ENCODE assay signal across 8 cellular contexts in the genomic region with DNA sequence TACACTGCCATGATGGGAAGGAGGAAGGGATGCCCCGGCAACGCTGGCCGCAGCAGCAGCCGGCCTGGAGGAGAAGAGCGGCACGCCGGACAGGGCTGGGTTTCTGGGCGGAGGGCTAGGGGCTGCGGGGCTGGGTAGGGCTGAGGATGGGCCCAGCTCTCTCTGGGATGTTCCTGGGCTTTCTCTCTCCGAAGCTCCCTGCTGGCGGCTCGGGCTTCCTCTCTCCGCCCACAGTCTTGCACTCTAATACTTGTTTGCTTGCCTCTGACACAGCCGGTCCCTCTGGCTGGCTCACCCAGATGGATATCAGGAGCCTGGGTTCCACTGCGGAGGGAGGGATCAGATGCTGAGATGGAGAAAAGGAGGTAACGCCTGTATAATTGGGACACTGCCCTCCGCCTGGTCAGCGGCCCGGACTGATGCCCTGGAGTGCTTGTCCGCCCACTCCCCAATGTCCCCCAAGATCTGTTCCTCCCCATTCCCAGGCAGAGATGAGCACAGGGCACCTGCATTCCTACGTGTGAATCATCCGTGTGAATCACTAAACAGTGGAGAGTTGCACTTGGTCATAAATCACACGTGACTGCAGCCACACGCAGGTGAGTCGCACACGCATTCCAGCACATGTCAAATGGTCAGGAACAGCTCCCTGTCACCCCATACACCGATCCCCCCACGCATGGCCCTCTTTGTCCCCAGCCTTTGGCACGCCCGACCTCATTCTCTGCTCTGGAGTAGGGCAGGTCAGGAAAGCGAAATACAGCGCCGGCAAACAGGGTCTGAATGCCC. TPM values are rescaled to one million over a fixed set of nuclear protein-coding genes. Genes with fewer than 3 reads are reported as not detected.
A peak's percentile ranks its signal among the peaks of the same experiment; 100 is the strongest.
DNase-seq lines count a peak whose midpoint lies in the region; ATAC-seq and TF ChIP-seq lines count a peak whose summit lies in the region.

ALOXE3 (minus strand) TSS at position 535 of the 789 bp plus-strand sequence; CDS start at position 11, 524 bp downstream.

- peaks cover 66% of the 10 kb centered on the region for H3K27me3 Mint-ChIP-seq in progenitor cell of endocrine pancreas

- TF ChIP-seq EP300 in Ishikawa (IDR thresholded peaks at IDR 0.05; ENCODE audit: borderline replicate concordance): no peak

- H3K27ac Mint-ChIP-seq in activated naive CD4-positive, alpha-beta T cell treated with anti-CD3 and anti-CD28 coated beads, Interleukin-2, amount 50 U/mL, for 72 hours: peak within 1 kb of the TSS; percentile 99 to 100
- peak within 1 kb of the TSS; percentile 99 for H3K27ac Mint-ChIP-seq in progenitor cell of endocrine pancreas

- TF ChIP-seq RAD21 in Ishikawa (IDR thresholded peaks at IDR 0.05; ENCODE audit: low read depth): no peak

- H3K4me3 Mint-ChIP-seq in progenitor cell of endocrine pancreas (ENCODE audit: low read depth): peak within 1 kb of the TSS; percentile 87

- H3K4me1 Mint-ChIP-seq in progenitor cell of endocrine pancreas (ENCODE audit: low read depth): peaks cover 18% of the 10 kb centered on the region

- peak; percentile 78 for DNase-seq in EH (ENCODE audit: low read depth)
- peak; percentile 21 to 78 for DNase-seq in activated naive CD4-positive, alpha-beta T cell treated with anti-CD3 and anti-CD28 coated beads, Interleukin-2, amount 50 U/mL, for 72 hours (ENCODE audit: low spot score in 2 of 2)
- peak; percentile 45 for DNase-seq in left ventricle myocardium superior
- no peak for DNase-seq in progenitor cell of endocrine pancreas (ENCODE audit: low spot score, unreplicated experiment)
- DNase-seq in GDM1 (lab: John Stamatoyannopoulos, UW): no peak
- DNase-seq in NCI-H1092 treated with DMSO at 0.1 percent for 48 hours (lab: John Stamatoyannopoulos, UW): no peak

- no peak for TF ChIP-seq CTCF in progenitor cell of endocrine pancreas (IDR thresholded peaks at IDR 0.05; ENCODE audit: unreplicated experiment)

- intact Hi-C loops in left ventricle myocardium superior (cut with micrococcal nuclease): no loop called here

- no peaks in the 10 kb centered on the region for H3K36me3 Mint-ChIP-seq in activated naive CD4-positive, alpha-beta T cell treated with anti-CD3 and anti-CD28 coated beads, Interleukin-2, amount 50 U/mL, for 72 hours
- H3K36me3 Mint-ChIP-seq in progenitor cell of endocrine pancreas (ENCODE audit: insufficient read depth): peaks cover 1% of the 10 kb centered on the region

- H3K9me3 Mint-ChIP-seq in activated naive CD4-positive, alpha-beta T cell treated with anti-CD3 and anti-CD28 coated beads, Interleukin-2, amount 50 U/mL, for 72 hours: no peaks in the 10 kb centered on the region
- no peaks in the 10 kb centered on the region for H3K9me3 Mint-ChIP-seq in progenitor cell of endocrine pancreas (ENCODE audit: low read depth)

- peak; percentile 0 to 54 for ATAC-seq in activated naive CD4-positive, alpha-beta T cell treated with anti-CD3 and anti-CD28 coated beads, Interleukin-2, amount 50 U/mL, for 72 hours
- ATAC-seq in left ventricle myocardium superior (no peak), HG03025 (IDR thresholded peaks at IDR 0.05; ENCODE audit: low FRiP score, unreplicated experiment) (no peak)

TF ChIP-seq in Ishikawa, 13 proteins besides CTCF, POLR2A, EP300 and RAD21:
- no peak for TF ChIP-seq REST (IDR thresholded peaks at IDR 0.05; ENCODE audit: low read depth)
- TF ChIP-seq YY1 (IDR thresholded peaks at IDR 0.05; ENCODE audit: low read depth): no peak
- TF ChIP-seq CREB1 (IDR thresholded peaks at IDR 0.05; ENCODE audit: low read depth): no peak
- TF ChIP-seq MAX (IDR thresholded peaks at IDR 0.05): peak; percentile 68
- TF ChIP-seq NFIC (IDR thresholded peaks at IDR 0.05): no peak
- TF ChIP-seq TCF12 (IDR thresholded peaks at IDR 0.05; ENCODE audit: low read depth): no peak
- TF ChIP-seq EGR1 (IDR thresholded peaks at IDR 0.05): no peak
- TF ChIP-seq ZBTB7A (IDR thresholded peaks at IDR 0.05; ENCODE audit: low read depth): no peak
- TF ChIP-seq, protein P1, sequence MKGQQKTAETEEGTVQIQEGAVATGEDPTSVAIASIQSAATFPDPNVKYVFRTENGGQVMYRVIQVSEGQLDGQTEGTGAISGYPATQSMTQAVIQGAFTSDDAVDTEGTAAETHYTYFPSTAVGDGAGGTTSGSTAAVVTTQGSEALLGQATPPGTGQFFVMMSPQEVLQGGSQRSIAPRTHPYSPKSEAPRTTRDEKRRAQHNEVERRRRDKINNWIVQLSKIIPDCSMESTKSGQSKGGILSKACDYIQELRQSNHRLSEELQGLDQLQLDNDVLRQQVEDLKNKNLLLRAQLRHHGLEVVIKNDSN (IDR thresholded peaks at IDR 0.05): peak; percentile 73
- TF ChIP-seq CEBPB (IDR thresholded peaks at IDR 0.05): no peak
- TF ChIP-seq TAF1 (IDR thresholded peaks at IDR 0.05; ENCODE audit: low read depth): no peak
- peak; percentile 59 for TF ChIP-seq TEAD4 (IDR thresholded peaks at IDR 0.05)
- no peak for TF ChIP-seq FOXM1 (IDR thresholded peaks at IDR 0.05; ENCODE audit: borderline replicate concordance, low read depth)

RNA-seq across cellular contexts. Expression of gene ALOXE3, which starts in this region (rescaled TPM):
- under 1 TPM in 1 of 2 donors, not detected in 1; 0.23 TPM for total RNA-seq in activated naive CD4-positive, alpha-beta T cell treated with anti-CD3 and anti-CD28 coated beads, Interleukin-2, amount 50 U/mL, for 72 hours
- total RNA-seq in left ventricle myocardium superior (not detected), progenitor cell of endocrine pancreas (not detected in 2 replicates)

Comparison
In these comparisons a context has a peak if more than half of its experiments do, and no peak if none do; other contexts are left out.
1. Peak in DNase-seq and ATAC-seq in activated naive CD4-positive, alpha-beta T cell treated with anti-CD3 and anti-CD28 coated beads, Interleukin-2, amount 50 U/mL, for 72 hours; RNA of the gene not detected or under 1 TPM.
2. Peak in DNase-seq in left ventricle myocardium superior; RNA of the gene not detected or under 1 TPM.